ENCODE assay signal across 9 cellular contexts in the genomic region with DNA sequence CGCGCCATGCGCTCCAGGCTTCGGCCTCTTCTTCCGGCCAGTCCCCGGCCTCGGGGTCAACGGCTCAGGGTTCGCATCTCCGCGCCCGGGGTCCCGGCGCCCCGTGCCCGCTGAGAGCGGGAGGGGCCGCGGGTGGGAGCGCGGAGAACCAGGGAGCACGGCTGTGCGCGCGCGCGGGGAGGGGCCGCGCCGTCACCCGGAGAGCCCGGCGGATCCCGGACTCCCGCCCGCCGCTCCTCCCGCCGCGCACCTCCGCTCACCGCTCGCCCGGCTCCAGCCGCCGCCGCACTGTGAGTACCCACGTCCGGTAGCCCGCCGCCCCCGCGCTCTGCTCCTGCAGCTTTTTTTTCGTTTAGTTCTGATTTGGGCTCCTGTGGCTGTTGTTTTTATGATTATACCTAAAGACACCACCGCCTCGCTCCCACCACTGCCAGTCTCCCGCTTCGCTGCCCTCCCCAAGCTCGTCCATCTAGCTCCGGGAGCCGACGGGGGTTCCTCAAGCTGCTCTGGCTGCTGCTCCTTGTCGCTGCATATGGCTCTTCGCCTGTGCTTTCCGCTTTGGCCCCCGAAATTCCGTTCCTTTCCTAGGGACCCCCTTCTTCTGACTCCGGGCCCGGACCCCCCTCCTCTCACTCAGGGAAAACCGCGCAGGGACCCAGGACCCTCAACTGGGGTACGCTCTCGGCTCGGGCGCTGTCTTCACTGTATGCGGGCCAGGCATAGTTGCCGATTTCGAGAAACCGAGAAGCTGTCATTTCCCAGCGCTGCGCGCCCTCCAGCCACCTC. TPM values are rescaled to one million over a fixed set of nuclear protein-coding genes. Genes with fewer than 3 reads are reported as not detected.
A peak's percentile ranks its signal among the peaks of the same experiment; 100 is the strongest.
DNase-seq lines count a peak whose midpoint lies in the region; ATAC-seq, FAIRE-seq and TF ChIP-seq lines count a peak whose summit lies in the region.
"Had no signal": no experiment of that assay in that cellular context is flagged by ENCODE, and none has a peak within 500 bp of the region (broad histone marks: within the 10 kb centered on the region; RNA-seq: fewer than 3 reads in every experiment).

No MANE protein-coding gene starts in this region.

- DNase-seq in right cardiac atrium (peak in 1 of 3 donors; percentile 15), heart right ventricle (no peak), RKO (ENCODE audit: low spot score) (peak; percentile 46), hepatocyte (ENCODE audit: low spot score) (no peak), upper lobe of left lung (peak in 1 of 2 donors; percentile 84), EL (no peak), GM12892 (ENCODE audit: insufficient read length) (no peak)

- ATAC-seq in right cardiac atrium (no peak), heart right ventricle (no peak), upper lobe of left lung (ENCODE audit: low FRiP score in 2 of 2) (no peak), HG03354 (IDR thresholded peaks at IDR 0.05; ENCODE audit: poor library complexity, severe bottlenecking, unreplicated experiment) (no peak)

- no peaks in the 10 kb centered on the region for H3K79me2 ChIP-seq in hepatocyte

- H3K4me3 ChIP-seq in right cardiac atrium (ENCODE audit: low read length) (peak overlapping the region; percentile 21), heart right ventricle (peak overlapping the region in 5 of 10 donors; percentile 10 to 26 (median 14)), hepatocyte (no peak overlapping the region), upper lobe of left lung (peak overlapping the region in 3 of 4 donors; percentile 3 to 34 (median 29))

- no peaks in the 10 kb centered on the region for H4K20me1 ChIP-seq in hepatocyte (ENCODE audit: insufficient read depth, poor library complexity, severe bottlenecking)

- peaks cover 4% of the 10 kb centered on the region for H3K4me1 ChIP-seq in right cardiac atrium (ENCODE audit: control insufficient read depth, insufficient read depth, low read length)
- H3K4me1 ChIP-seq in heart right ventricle, result peaks cover 3 to 76% (median 36%) of the 10 kb centered on the region in 9 donors
- H3K4me1 ChIP-seq in hepatocyte (ENCODE audit: insufficient read depth), result peaks cover 26% of the 10 kb centered on the region
- H3K4me1 ChIP-seq in upper lobe of left lung, result peaks cover 42 to 81% (median 58%) of the 10 kb centered on the region in 4 donors

- H3K27ac ChIP-seq in right cardiac atrium (ENCODE audit: low read length) (no peak overlapping the region), heart right ventricle (no peak overlapping the region), hepatocyte (no peak overlapping the region), upper lobe of left lung (no peak overlapping the region)

- H2AFZ ChIP-seq in hepatocyte, result no peak overlapping the region

- TF ChIP-seq CTCF in heart right ventricle (IDR thresholded peaks at IDR 0.05) (no peak), hepatocyte (IDR thresholded peaks at IDR 0.05; ENCODE audit: poor library complexity) (no peak), upper lobe of left lung (IDR thresholded peaks at IDR 0.05) (no peak)

- no peak for TF ChIP-seq EP300 in upper lobe of left lung (IDR thresholded peaks at IDR 0.05)

- TF ChIP-seq POLR2A in upper lobe of left lung (IDR thresholded peaks at IDR 0.05), result no peak
- no peak for TF ChIP-seq POLR2A in GM12892 (IDR thresholded peaks at IDR 0.05; ENCODE audit: low read depth, low read length)

- intact Hi-C loops in right cardiac atrium (cut with DNase I) (no loop called here), heart right ventricle (cut with DNase I) (no loop called here)

- no peaks in the 10 kb centered on the region for H3K27me3 ChIP-seq in right cardiac atrium (ENCODE audit: control insufficient read depth, insufficient read depth)
- peaks cover 90 to 100% (median 100%) of the 10 kb centered on the region in 7 donors for H3K27me3 ChIP-seq in heart right ventricle
- peaks cover 93% of the 10 kb centered on the region for H3K27me3 ChIP-seq in hepatocyte
- H3K27me3 ChIP-seq in upper lobe of left lung, result peaks cover 2 to 96% (median 65%) of the 10 kb centered on the region in 4 donors

- FAIRE-seq in GM12892 (lab: Jason Lieb, UNC), result no peak
- FAIRE-seq: endometrium had no signal

- WGBS in right cardiac atrium, result 2% methylated on average over 82 of the region's 82 CpGs
- 2% methylated on average over 53 to 82 of the region's 82 CpGs for WGBS in heart right ventricle, 2 donors
- 6% methylated on average over 33 of the region's 82 CpGs for WGBS in hepatocyte (ENCODE audit: low lambda C conversion rate, missing lambda C conversion rate)
- 3 to 7% methylated on average over 29 to 47 of the region's 82 CpGs for WGBS in upper lobe of left lung, 2 donors

- peak overlapping the region; percentile 68 for H3K4me2 ChIP-seq in hepatocyte

- H3K36me3 ChIP-seq in heart right ventricle (peaks cover 0 to 7% (median 0%) of the 10 kb centered on the region in 9 donors), hepatocyte (replicated peaks; ENCODE audit: insufficient read depth, low read depth) (no peaks in the 10 kb centered on the region), upper lobe of left lung (no peaks in the 10 kb centered on the region)

- H3K9me3 ChIP-seq in right cardiac atrium (ENCODE audit: control insufficient read depth, low read length) (no peaks in the 10 kb centered on the region), heart right ventricle (no peaks in the 10 kb centered on the region), hepatocyte (ENCODE audit: low read depth) (no peaks in the 10 kb centered on the region), upper lobe of left lung (no peaks in the 10 kb centered on the region)

- H3K9me2 ChIP-seq in hepatocyte (replicated peaks; ENCODE audit: insufficient read depth), result no peaks in the 10 kb centered on the region

RNA-seq across cellular contexts. Expression of a gene that starts 1.7 kb away (rescaled TPM):
- total RNA-seq in right cardiac atrium (under 1 TPM; 0.17 to 0.28 (median 0.20) TPM), heart right ventricle (under 1 TPM; 0.07 to 0.40 (median 0.16) TPM), hepatocyte (0.12 and 0.23 TPM in 2 replicates), upper lobe of left lung (1 to 10 TPM in 2 of 6 donors, under 1 TPM in 4; 0.44 to 4.2 (median 0.63) TPM)
- polyA plus RNA-seq in right cardiac atrium (0.11 TPM), heart right ventricle (under 1 TPM; 0.15 to 0.16 TPM), hepatocyte (0.26 and 0.52 TPM in 2 replicates)
- polyA plus RNA-seq in GM12892 (2012; ENCODE audit: missing spikeins), result not detected

RNA-seq across cellular contexts. Expression of a gene that starts 16.3 kb away (rescaled TPM):
- not detected for total RNA-seq in right cardiac atrium
- not detected for polyA plus RNA-seq in right cardiac atrium
- total RNA-seq in heart right ventricle, result not detected
- polyA plus RNA-seq in heart right ventricle, result not detected
- total RNA-seq in hepatocyte, result not detected in 2 replicates
- polyA plus RNA-seq in hepatocyte, result not detected in 2 replicates
- not detected for total RNA-seq in upper lobe of left lung
- polyA plus RNA-seq in GM12892 (2012; ENCODE audit: missing spikeins), result not detected
